Comparison of ENCODE assay signal across 19 cellular contexts in genomic region chr9:34443533-34443932, GRCh38. TPM values are rescaled to one million over a fixed set of nuclear protein-coding genes. Genes with fewer than 3 reads are reported as not detected.
"Had no signal": no experiment of that assay in that cellular context is flagged by ENCODE, and none has a peak within 500 bp of the region (broad histone marks: within the 10 kb centered on the region; RNA-seq: fewer than 3 reads in every experiment).

No MANE protein-coding gene starts in this region.

- H3K9me3 Mint-ChIP-seq: activated CD4-positive, alpha-beta memory T cell treated with anti-CD3 and anti-CD28 coated beads, Interleukin-2, amount 10 ng/mL, durations not matched to agents 7 days and 5 days; activated naive CD8-positive, alpha-beta T cell treated with anti-CD3 and anti-CD28 coated beads for 36 hours; activated T-cell treated with anti-CD3 and anti-CD28 coated beads, Interleukin-2, amount 50 U/mL, for 72 hours; naive B cell; stimulated activated naive B cell treated with anti-CD40 and anti-IgM and Interleukin-4, amounts not matched to agents 10 μg/mL and 1 μg/mL and 100 μg/mL, for 72 hours had no signal

- H3K4me3 Mint-ChIP-seq: activated CD4-positive, alpha-beta memory T cell treated with anti-CD3 and anti-CD28 coated beads, Interleukin-2, amount 10 ng/mL, durations not matched to agents 7 days and 5 days; activated naive CD8-positive, alpha-beta T cell treated with anti-CD3 and anti-CD28 coated beads for 36 hours; activated T-cell treated with anti-CD3 and anti-CD28 coated beads, Interleukin-2, amount 50 U/mL, for 72 hours; naive B cell; stimulated activated naive B cell treated with anti-CD40 and anti-IgM and Interleukin-4, amounts not matched to agents 10 μg/mL and 1 μg/mL and 100 μg/mL, for 72 hours had no signal

- H3K27me3 Mint-ChIP-seq: activated CD4-positive, alpha-beta memory T cell treated with anti-CD3 and anti-CD28 coated beads, Interleukin-2, amount 10 ng/mL, durations not matched to agents 7 days and 5 days; activated naive CD8-positive, alpha-beta T cell treated with anti-CD3 and anti-CD28 coated beads for 36 hours; naive B cell; stimulated activated naive B cell treated with anti-CD40 and anti-IgM and Interleukin-4, amounts not matched to agents 10 μg/mL and 1 μg/mL and 100 μg/mL, for 72 hours had no signal

- DNase-seq: activated CD4-positive, alpha-beta memory T cell treated with anti-CD3 and anti-CD28 coated beads, Interleukin-2, amount 10 ng/mL, durations not matched to agents 7 days and 5 days; activated CD4-positive, alpha-beta T cell treated with anti-CD3 and anti-CD28 coated beads for 4 hours; activated gamma-delta T cell; activated naive CD8-positive, alpha-beta T cell treated with anti-CD3 and anti-CD28 coated beads for 36 hours; activated T-cell treated with anti-CD3 and anti-CD28 coated beads, Interleukin-2, amount 50 U/mL, for 72 hours; brain microvascular endothelial cell; cortex of kidney; effector memory CD4-positive, alpha-beta T cell; islet precursor cell; mammary epithelial cell; naive B cell; stimulated activated CD4-positive, alpha-beta T cell treated with anti-CD3 and anti-CD28 coated beads, Interleukin-1b, Interleukin-23, amount 100 ng/mL, for 48 hours; stimulated activated naive B cell treated with anti-CD40 and anti-IgM and Interleukin-4, amounts not matched to agents 10 μg/mL and 1 μg/mL and 100 μg/mL, for 72 hours; WERI-Rb-1 had no signal

- H3K9ac ChIP-seq: parathyroid adenoma had no signal

- H3K36me3 Mint-ChIP-seq: activated naive CD8-positive, alpha-beta T cell treated with anti-CD3 and anti-CD28 coated beads for 36 hours; naive B cell had no signal

- H3K4me3 ChIP-seq: tibial nerve, vagina had no signal

- H3K9me3 ChIP-seq: tibial nerve, vagina had no signal

- H3K27ac Mint-ChIP-seq: activated CD4-positive, alpha-beta memory T cell treated with anti-CD3 and anti-CD28 coated beads, Interleukin-2, amount 10 ng/mL, durations not matched to agents 7 days and 5 days; activated naive CD8-positive, alpha-beta T cell treated with anti-CD3 and anti-CD28 coated beads for 36 hours; activated T-cell treated with anti-CD3 and anti-CD28 coated beads, Interleukin-2, amount 50 U/mL, for 72 hours; stimulated activated naive B cell treated with anti-CD40 and anti-IgM and Interleukin-4, amounts not matched to agents 10 μg/mL and 1 μg/mL and 100 μg/mL, for 72 hours had no signal

- ATAC-seq: activated T-cell treated with anti-CD3 and anti-CD28 coated beads, Interleukin-2, amount 50 U/mL, for 72 hours; stimulated activated naive B cell treated with anti-CD40 and anti-IgM and Interleukin-4, amounts not matched to agents 10 μg/mL and 1 μg/mL and 100 μg/mL, for 72 hours had no signal

- H3K27me3 ChIP-seq: brain microvascular endothelial cell, tibial nerve, vagina had no signal

- H3K27ac ChIP-seq: brain microvascular endothelial cell, parathyroid adenoma, tibial nerve, vagina, WERI-Rb-1 had no signal

- H3K36me3 ChIP-seq: brain microvascular endothelial cell, vagina, WERI-Rb-1 had no signal

RNA-seq across cellular contexts. Expression of gene DNAI1, which starts 15.1 kb away (rescaled TPM):
- total RNA-seq: activated CD4-positive, alpha-beta memory T cell treated with anti-CD3 and anti-CD28 coated beads, Interleukin-2, amount 10 ng/mL, durations not matched to agents 7 days and 5 days; activated naive CD8-positive, alpha-beta T cell treated with anti-CD3 and anti-CD28 coated beads for 36 hours; mammary epithelial cell; mononuclear cell; T-helper 1 cell treated with Interleukin-12 subunit alpha and Interleukin-12 subunit beta and Interleukin-4 antibody, amounts not matched to agents 30 ng/mL and 1 ng/mL, for 36 hours; vagina had no signal
